In the genomic region with DNA sequence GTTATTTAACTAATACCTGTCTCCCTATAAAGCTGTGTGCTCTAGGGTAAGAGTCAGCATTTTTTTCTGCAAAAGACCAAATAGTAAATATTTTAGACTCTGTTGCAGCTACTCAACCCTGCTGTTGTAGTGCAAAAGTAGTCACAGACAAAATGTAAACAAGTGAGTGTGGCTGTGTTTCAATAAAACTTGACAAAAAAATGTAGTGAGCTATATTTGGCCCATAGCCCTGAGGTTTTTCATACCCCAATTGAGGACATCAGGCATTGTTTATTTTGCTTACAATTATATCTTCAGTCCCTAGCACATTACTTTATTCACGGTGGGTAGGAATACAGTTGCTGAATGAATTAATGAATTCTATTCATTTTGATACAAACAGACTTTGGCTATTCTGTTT, we compare ENCODE assay signal across 17 cellular contexts. TPM values are rescaled to one million over a fixed set of nuclear protein-coding genes. Genes with fewer than 3 reads are reported as not detected.
DNase-seq lines count a peak whose midpoint lies in the region; ATAC-seq and FAIRE-seq lines count a peak whose summit lies in the region.
"Had no signal": no experiment of that assay in that cellular context is flagged by ENCODE, and none has a peak within 500 bp of the region (broad histone marks: within the 10 kb centered on the region; RNA-seq: fewer than 3 reads in every experiment).

No MANE protein-coding gene starts in this region.

- H3K4ac ChIP-seq in mesenchymal stem cell (ENCODE audit: low read depth in 1 of 2, low read length in 2 of 2) = no peak overlapping the region

- H2BK5ac ChIP-seq in mesenchymal stem cell (ENCODE audit: low read depth, low read length, poor library complexity, severe bottlenecking) = no peak overlapping the region

- H2BK15ac ChIP-seq in mesenchymal stem cell (ENCODE audit: low read depth, poor library complexity, severe bottlenecking) = no peak overlapping the region

- H3K14ac ChIP-seq in mesenchymal stem cell (ENCODE audit: low read length in 2 of 2) = no peak overlapping the region

- H3K4me2 ChIP-seq in mesenchymal stem cell (ENCODE audit: low read length, poor library complexity, severe bottlenecking) = no peak overlapping the region

- DNase-seq in M059J (ENCODE audit: low read depth) = peak; percentile 51
- DNase-seq in adipocyte (ENCODE audit: low read depth) = peak; percentile 31
- DNase-seq in mesenchymal stem cell = peak; percentile 18
- DNase-seq in HTR-8/SVneo (ENCODE audit: insufficient read length, low spot score) = no peak
- no peak for DNase-seq in NCI-H524 (lab: John Stamatoyannopoulos, UW)
- DNase-seq: C1 segment of cervical spinal cord; Calu3; CD4-positive, alpha-beta memory T cell; COR-L47; DMS53; DMS79 treated with DMSO at 0.1 percent for 48 hours; GOT3; H7; HCEC 1CT had no signal

- H3K9me3 ChIP-seq in adipocyte (ENCODE audit: control insufficient read depth, low read length) (no peaks in the 10 kb centered on the region), mesenchymal stem cell (ENCODE audit: control insufficient read depth, low read length) (no peaks in the 10 kb centered on the region)

- H4K91ac ChIP-seq in mesenchymal stem cell (ENCODE audit: low read length) = no peak overlapping the region

- H3K18ac ChIP-seq in mesenchymal stem cell (ENCODE audit: low read depth in 1 of 2, low read length in 2 of 2) = no peak overlapping the region

- no peak overlapping the region for H3K9ac ChIP-seq in adipocyte (ENCODE audit: low read length)
- H3K9ac ChIP-seq in mesenchymal stem cell (ENCODE audit: low read length) = no peak overlapping the region

- H3K4me3 ChIP-seq in adipocyte (ENCODE audit: low read length) (no peak overlapping the region), mesenchymal stem cell (ENCODE audit: insufficient read depth in 1 of 2, low read depth in 1 of 2, low read length in 2 of 2) (no peak overlapping the region)

- no peak overlapping the region for H2AK5ac ChIP-seq in mesenchymal stem cell (ENCODE audit: low read length, severe bottlenecking)

- H3K23ac ChIP-seq in mesenchymal stem cell (ENCODE audit: low read length in 2 of 2) = no peak overlapping the region

- peaks cover 2% of the 10 kb centered on the region for H3K4me1 ChIP-seq in adipocyte (ENCODE audit: control insufficient read depth, insufficient read depth, low read length)
- H3K4me1 ChIP-seq in mesenchymal stem cell (ENCODE audit: control insufficient read depth, insufficient read depth, low read depth, low read length) = no peaks in the 10 kb centered on the region

- no peak overlapping the region for H2BK120ac ChIP-seq in mesenchymal stem cell (ENCODE audit: low read depth, low read length)

- H3K27me3 ChIP-seq in adipocyte (replicated peaks; ENCODE audit: control insufficient read depth, insufficient read depth, low read length) (no peaks in the 10 kb centered on the region), mesenchymal stem cell (ENCODE audit: control insufficient read depth in 1 of 2, insufficient read depth in 1 of 2, low read length in 2 of 2) (no peaks in the 10 kb centered on the region)

- no peak overlapping the region for H4K8ac ChIP-seq in mesenchymal stem cell (ENCODE audit: low read length)

- no peak overlapping the region for H2AFZ ChIP-seq in mesenchymal stem cell (ENCODE audit: low read depth, low read length)

- ATAC-seq in HG03196 (IDR thresholded peaks at IDR 0.05; ENCODE audit: unreplicated experiment) = no peak

- no peak overlapping the region for H2BK12ac ChIP-seq in mesenchymal stem cell (ENCODE audit: low read length in 2 of 2)

- no peak for FAIRE-seq in HTR-8/SVneo (lab: Jason Lieb, UNC)
- FAIRE-seq: G401.6, GM12892 had no signal

- no peaks in the 10 kb centered on the region for H3K79me1 ChIP-seq in mesenchymal stem cell (replicated peaks; ENCODE audit: low read length, poor library complexity, severe bottlenecking)

- H3K36me3 ChIP-seq in adipocyte (ENCODE audit: control insufficient read depth, insufficient read depth, low read length, severe bottlenecking) (no peaks in the 10 kb centered on the region), mesenchymal stem cell (ENCODE audit: control insufficient read depth in 1 of 2, insufficient read depth in 2 of 2, low read depth in 1 of 2, low read length in 2 of 2) (no peaks in the 10 kb centered on the region)

- no CpG with 5 or more reads among the region's 1 CpG for WGBS in mesenchymal stem cell

- H3K27ac ChIP-seq in mesenchymal stem cell (ENCODE audit: low read length, poor library complexity, severe bottlenecking) = no peak overlapping the region

RNA-seq across cellular contexts. Expression of gene TBC1D5, which starts 58.7 kb away (rescaled TPM):
- 35.8 and 59.1 TPM in 2 replicates for total RNA-seq in M059J (2014; rRNA removed; shearing (Covaris generic))
- polyA plus RNA-seq in mesenchymal stem cell (2013, experiment 1 of 2) = 32.4 TPM
- 29.1 TPM for polyA plus RNA-seq in mesenchymal stem cell (2013, experiment 2 of 2)

Comparison
In these comparisons a context has a peak if more than half of its experiments do, and no peak if none do; other contexts are left out.
1. DNase-seq: peak in M059J (single experiment), adipocyte (single experiment) and mesenchymal stem cell (single experiment); none in HTR-8/SVneo (single experiment) and NCI-H524 (0 of 2).